1 cellular context compared by ENCODE assay signal in the genomic region with DNA sequence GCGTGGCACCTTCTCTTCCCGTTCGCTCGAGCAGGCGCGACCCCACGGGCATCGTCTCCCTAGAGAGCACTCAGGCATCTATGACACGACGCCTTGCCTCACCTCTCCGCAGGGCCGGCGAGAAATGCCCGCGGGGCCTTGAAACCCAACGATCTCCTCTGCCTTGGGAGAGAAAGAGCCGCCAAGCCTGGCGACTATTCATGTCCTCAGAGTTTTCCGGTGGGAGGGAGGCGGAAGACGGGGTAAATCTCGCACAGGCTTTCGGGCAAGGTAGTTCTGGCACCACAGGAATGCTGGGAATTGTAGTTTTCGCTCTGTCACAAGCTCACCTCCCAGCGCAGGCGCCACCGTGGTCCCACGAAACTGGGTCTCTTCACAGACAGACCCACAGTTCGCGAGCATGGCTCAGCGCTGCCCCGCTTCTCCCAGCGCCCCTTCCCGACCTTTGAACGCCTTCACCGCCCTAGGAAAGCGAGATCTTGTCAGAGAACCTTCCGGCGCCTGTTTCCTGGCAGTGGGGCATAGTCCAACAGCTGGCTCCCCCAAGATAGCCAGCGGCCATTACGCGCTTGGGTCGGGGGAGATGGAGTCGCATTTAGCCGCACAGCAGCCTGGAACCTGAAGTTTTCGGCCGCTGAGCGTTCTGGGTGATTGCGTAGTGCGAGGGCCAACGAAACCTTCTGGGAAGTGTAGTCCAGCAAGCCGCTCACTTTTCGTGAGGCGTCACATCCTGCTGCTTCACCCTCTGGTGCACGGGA.
TF ChIP-seq lines count a peak whose summit lies in the region.

A gene with protein sequence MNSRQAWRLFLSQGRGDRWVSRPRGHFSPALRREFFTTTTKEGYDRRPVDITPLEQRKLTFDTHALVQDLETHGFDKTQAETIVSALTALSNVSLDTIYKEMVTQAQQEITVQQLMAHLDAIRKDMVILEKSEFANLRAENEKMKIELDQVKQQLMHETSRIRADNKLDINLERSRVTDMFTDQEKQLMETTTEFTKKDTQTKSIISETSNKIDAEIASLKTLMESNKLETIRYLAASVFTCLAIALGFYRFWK (minus strand): TSS at position 597 of the 758 bp plus-strand sequence. CDS start 395 bp downstream, at position 202.

TF ChIP-seq in liver, 16 proteins besides CTCF, POLR2A, EP300 and RAD21 (continued from another document):
- TF ChIP-seq REST (IDR thresholded peaks at IDR 0.05) (peak; percentile 93), JUND (IDR thresholded peaks at IDR 0.05) (peak; percentile 33 to 45), NR2F2 (IDR thresholded peaks at IDR 0.05) (no peak), FOXA2 (IDR thresholded peaks at IDR 0.05) (no peak), FOXA1 (IDR thresholded peaks at IDR 0.05) (peak; percentile 77), GABPA (IDR thresholded peaks at IDR 0.05 in 1 of 2, conservative IDR thresholded peaks at IDR 0.05 in 1 of 2) (peak; percentile 54 to 88), YY1 (IDR thresholded peaks at IDR 0.05) (peak; percentile 100), TAF1 (conservative IDR thresholded peaks at IDR 0.05) (peak; percentile 97)
- TF ChIP-seq, protein P1, sequence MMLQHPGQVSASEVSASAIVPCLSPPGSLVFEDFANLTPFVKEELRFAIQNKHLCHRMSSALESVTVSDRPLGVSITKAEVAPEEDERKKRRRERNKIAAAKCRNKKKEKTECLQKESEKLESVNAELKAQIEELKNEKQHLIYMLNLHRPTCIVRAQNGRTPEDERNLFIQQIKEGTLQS (IDR thresholded peaks at IDR 0.05), result peak; percentile 53
- TF ChIP-seq, protein P2, sequence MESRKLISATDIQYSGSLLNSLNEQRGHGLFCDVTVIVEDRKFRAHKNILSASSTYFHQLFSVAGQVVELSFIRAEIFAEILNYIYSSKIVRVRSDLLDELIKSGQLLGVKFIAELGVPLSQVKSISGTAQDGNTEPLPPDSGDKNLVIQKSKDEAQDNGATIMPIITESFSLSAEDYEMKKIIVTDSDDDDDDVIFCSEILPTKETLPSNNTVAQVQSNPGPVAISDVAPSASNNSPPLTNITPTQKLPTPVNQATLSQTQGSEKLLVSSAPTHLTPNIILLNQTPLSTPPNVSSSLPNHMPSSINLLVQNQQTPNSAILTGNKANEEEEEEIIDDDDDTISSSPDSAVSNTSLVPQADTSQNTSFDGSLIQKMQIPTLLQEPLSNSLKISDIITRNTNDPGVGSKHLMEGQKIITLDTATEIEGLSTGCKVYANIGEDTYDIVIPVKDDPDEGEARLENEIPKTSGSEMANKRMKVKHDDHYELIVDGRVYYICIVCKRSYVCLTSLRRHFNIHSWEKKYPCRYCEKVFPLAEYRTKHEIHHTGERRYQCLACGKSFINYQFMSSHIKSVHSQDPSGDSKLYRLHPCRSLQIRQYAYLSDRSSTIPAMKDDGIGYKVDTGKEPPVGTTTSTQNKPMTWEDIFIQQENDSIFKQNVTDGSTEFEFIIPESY (IDR thresholded peaks at IDR 0.05), result peak; percentile 93
TF ChIP-seq in liver: peak in this region for 14.
